Comparison of ENCODE assay signal across 1 cellular context in genomic region chr10:110613341-110613995, GRCh38.
TF ChIP-seq lines count a peak whose summit lies in the region.

No MANE protein-coding gene starts in this region.

TF ChIP-seq in HEK293, 187 proteins besides CTCF, POLR2A, EP300 and RAD21:
- TF ChIP-seq ZFHX2 (tag by site-specific recombination; conservative IDR thresholded peaks at IDR 0.05) (0 out of 2 replicates have a peak, but pooled peaks have one; percentile 8), MYNN (tag by site-specific recombination; IDR thresholded peaks at IDR 0.05; ENCODE audit: borderline replicate concordance) (no peak), ZNF610 (tag by site-specific recombination; IDR thresholded peaks at IDR 0.05; ENCODE audit: borderline replicate concordance) (no peak), EGR2 (tag by site-specific recombination; IDR thresholded peaks at IDR 0.05; ENCODE audit: low read depth) (0 out of 2 replicates have a peak, but pooled peaks have one; percentile 26)
